9 cellular contexts compared by ENCODE assay signal in genomic region chr6:2853766-2854393, GRCh38. TPM values are rescaled to one million over a fixed set of nuclear protein-coding genes. Genes with fewer than 3 reads are reported as not detected.
A peak's percentile ranks its signal among the peaks of the same experiment; 100 is the strongest.
DNase-seq lines count a peak whose midpoint lies in the region; ATAC-seq and TF ChIP-seq lines count a peak whose summit lies in the region.
"Had no signal": no experiment of that assay in that cellular context is flagged by ENCODE, and none has a peak within 500 bp of the region (broad histone marks: within the 10 kb centered on the region; RNA-seq: fewer than 3 reads in every experiment).

No MANE protein-coding gene starts in this region.

- H3K56ac ChIP-seq in H9 (ENCODE audit: insufficient read length, low read depth, low read length) = no peak overlapping the region

- no peaks in the 10 kb centered on the region for H3K79me1 ChIP-seq in H9 (ENCODE audit: insufficient read depth, low read depth, low read length, poor library complexity, severe bottlenecking)

- H3K9ac ChIP-seq in BLaER1 = peak overlapping the region; percentile 20; the same call in 1 of the 2 replicates
- no peak overlapping the region for H3K9ac ChIP-seq in H9 (ENCODE audit: extremely low read depth, insufficient read length, low read length)
- no peak overlapping the region for H3K9ac ChIP-seq in rectal smooth muscle tissue (ENCODE audit: low read length)
- H3K9ac ChIP-seq: KMS-11 had no signal

- no peak overlapping the region for H2BK12ac ChIP-seq in H9 (ENCODE audit: insufficient read length, low read depth, low read length)

- peaks cover 49% of the 10 kb centered on the region for H3K4me1 ChIP-seq in BLaER1
- H3K4me1 ChIP-seq in H9 (ENCODE audit: insufficient read depth, low read length) = peaks cover 17% of the 10 kb centered on the region; the same call in 1 of the 2 replicates
- H3K4me1 ChIP-seq in rectal smooth muscle tissue (ENCODE audit: control insufficient read depth, insufficient read depth, low read length) = peaks cover 5% of the 10 kb centered on the region

- no peak overlapping the region for H2BK120ac ChIP-seq in H9 (ENCODE audit: low read depth, low read length, poor library complexity, severe bottlenecking)

- no peak overlapping the region for H2BK15ac ChIP-seq in H9 (ENCODE audit: low read depth, low read length)

- no peak overlapping the region for H4K5ac ChIP-seq in H9 (ENCODE audit: insufficient read length, low read depth, low read length)

- H4K20me1 ChIP-seq in BLaER1 = no peaks in the 10 kb centered on the region
- H4K20me1 ChIP-seq in H9 (ENCODE audit: control insufficient read depth, insufficient read depth, insufficient read length) = no peaks in the 10 kb centered on the region

- H4K91ac ChIP-seq in H9 (ENCODE audit: insufficient read length, low read depth, low read length) = no peak overlapping the region

- CTCF ChIA-PET in RWPE1 (lab: Yijun Ruan, JAX) = interaction anchor here (0.6 kb wide), 1 partner anchor 50 kb away, joined by 4 read pairs; no protein-coding TSS in a partner anchor

- peak overlapping the region; percentile 64 for H3K27ac ChIP-seq in BLaER1
- peak overlapping the region; percentile 70 for H3K27ac ChIP-seq in H9 (ENCODE audit: insufficient read length, low read depth, low read length)
- H3K27ac ChIP-seq in RWPE1 = peak overlapping the region; percentile 38
- peak overlapping the region; percentile 60 for H3K27ac ChIP-seq in rectal smooth muscle tissue (ENCODE audit: low read depth, low read length)
- H3K27ac ChIP-seq: KMS-11 had no signal

- H3K79me2 ChIP-seq in H9 (ENCODE audit: insufficient read depth, low read length) = no peaks in the 10 kb centered on the region

- no peak overlapping the region for H3K4ac ChIP-seq in H9 (ENCODE audit: low read depth, low read length)

- no peak overlapping the region for H2AFZ ChIP-seq in H9 (ENCODE audit: low read length)

- H3K36me3 ChIP-seq in BLaER1 (no peaks in the 10 kb centered on the region), rectal smooth muscle tissue (ENCODE audit: control insufficient read depth, insufficient read depth, low read length) (no peaks in the 10 kb centered on the region)

- H3K14ac ChIP-seq in H9 (ENCODE audit: insufficient read depth, low read length) = peak overlapping the region; percentile 31; the same call in 1 of the 2 replicates

- H2AK5ac ChIP-seq in H9 (ENCODE audit: insufficient read length, low read length) = no peak overlapping the region

- H3K27me3 ChIP-seq in BLaER1 (no peaks in the 10 kb centered on the region), H9 (ENCODE audit: insufficient read depth, low read length) (no peaks in the 10 kb centered on the region), rectal smooth muscle tissue (ENCODE audit: control insufficient read depth, insufficient read depth, low read length) (no peaks in the 10 kb centered on the region)

- H3K4me2 ChIP-seq in BLaER1 (peak overlapping the region; percentile 74), H9 (ENCODE audit: insufficient read depth, insufficient read length, low read length) (peak overlapping the region; percentile 80)
- H3K4me2 ChIP-seq: KMS-11 had no signal

- H3K27ac Mint-ChIP-seq in H9 = peak overlapping the region; percentile 11 to 91 (median 81); a peak in 5 of 7 replicates

- DNase-seq in H9 (peak; percentile 77), RWPE1 (ENCODE audit: low spot score) (peak; percentile 26), glomerular visceral epithelial cell (ENCODE audit: extremely low spot score) (peak; percentile 61), NCI-H82 treated with DMSO at 0.1 percent for 48 hours (lab: John Stamatoyannopoulos, UW; ENCODE audit: unreplicated experiment) (no peak)
- DNase-seq in activated effector memory CD4-positive, alpha-beta T cell treated with anti-CD3 and anti-CD28 coated beads, Interleukin-2, amount 50 U/mL, for 16 hours = peak; percentile 93

- no peak overlapping the region for H2BK5ac ChIP-seq in H9 (ENCODE audit: insufficient read length, low read length)

- H3K9me3 ChIP-seq in BLaER1 (no peaks in the 10 kb centered on the region), H9 (ENCODE audit: control insufficient read depth, low read depth, low read length) (no peaks in the 10 kb centered on the region)

- no peaks in the 10 kb centered on the region for H3K27me3 Mint-ChIP-seq in H9 (ENCODE audit: low read depth)

- no CpG with 5 or more reads among the region's 14 CpGs for WGBS in H9 (ENCODE audit: extremely low coverage, insufficient read length, low lambda C conversion rate)

- no peaks in the 10 kb centered on the region; a peak in 1 of 5 replicates for H3K9me3 Mint-ChIP-seq in H9

- POLR2A ChIA-PET in RWPE1 (lab: Yijun Ruan, JAX; ENCODE audit: low non-redundant PET) = no interaction called here

- no peak overlapping the region for H3T11ph ChIP-seq in H9 (ENCODE audit: low read length)

- ATAC-seq in HG03571 (IDR thresholded peaks at IDR 0.05; ENCODE audit: unreplicated experiment) = no peak

- no peaks in the 10 kb centered on the region for H3K36me3 Mint-ChIP-seq in H9 (ENCODE audit: insufficient read depth in 1 of 3, low read depth in 3 of 3)

- no peak overlapping the region for H3K23ac ChIP-seq in H9 (ENCODE audit: insufficient read length, low read depth, low read length)

- H3K4me3 ChIP-seq in BLaER1 = peak overlapping the region; percentile 24; the same call in 1 of the 2 replicates
- H3K4me3 ChIP-seq in rectal smooth muscle tissue (ENCODE audit: low read length) = peak overlapping the region; percentile 65

- H3K4me3 Mint-ChIP-seq in H9 = no peak overlapping the region

- H3K23me2 ChIP-seq in H9 (ENCODE audit: insufficient read length, low read depth, low read length, poor library complexity, severe bottlenecking) = peaks cover 2% of the 10 kb centered on the region

- peaks cover 41 to 53% of the 10 kb centered on the region in 2 experiments for H3K4me1 Mint-ChIP-seq in H9

- no peak overlapping the region for H4K8ac ChIP-seq in H9 (replicated peaks; ENCODE audit: insufficient read length, low read depth, low read length)

- TF ChIP-seq CTCF in H9 (conservative IDR thresholded peaks at IDR 0.05) (peak; percentile 41; the same call in 2 of the 3 replicates), RWPE1 (conservative IDR thresholded peaks at IDR 0.05; ENCODE audit: low read depth) (peak; percentile 27)

- H3K18ac ChIP-seq in H9 (ENCODE audit: insufficient read length, low read depth, low read length) = peak overlapping the region; percentile 62

- no peak overlapping the region for H2BK20ac ChIP-seq in H9 (ENCODE audit: low read depth, low read length, poor library complexity, severe bottlenecking)

RNA-seq across cellular contexts. Expression of gene SERPINB1, which starts 12.2 kb away (rescaled TPM):
- 18.4 and 20.5 TPM in 2 replicates for total RNA-seq in H9 (2021)

RNA-seq across cellular contexts. Expression of gene SERPINB9, which starts 49.2 kb away (rescaled TPM):
- 382 and 390 TPM in 2 replicates for total RNA-seq in H9 (2021)
